11 cellular contexts compared by ENCODE assay signal in the genomic region with DNA sequence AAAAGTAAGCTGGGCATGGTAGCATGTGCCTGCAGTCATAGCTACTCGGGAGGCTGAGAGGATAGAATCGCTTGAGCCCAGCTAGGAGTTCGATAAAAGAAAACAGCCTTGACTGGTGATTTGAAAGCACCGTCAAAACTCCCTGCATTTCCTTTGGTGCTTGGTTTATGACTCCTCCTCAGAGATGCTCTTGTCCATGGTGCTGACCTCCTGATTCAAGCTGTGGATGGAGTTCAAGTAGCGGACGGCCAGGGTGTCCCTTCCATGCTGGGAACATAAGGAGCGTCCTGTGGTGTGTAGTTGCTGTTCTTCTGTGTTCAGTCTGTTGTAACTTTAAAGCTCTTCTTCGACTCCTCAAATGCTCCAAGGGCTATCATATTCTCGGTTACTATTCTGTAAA.
DNase-seq lines count a peak whose midpoint lies in the region; ATAC-seq lines count a peak whose summit lies in the region.
"Had no signal": no experiment of that assay in that cellular context is flagged by ENCODE, and none has a peak within 500 bp of the region (broad histone marks: within the 10 kb centered on the region; RNA-seq: fewer than 3 reads in every experiment).

No MANE protein-coding gene starts in this region.

- DNase-seq in Caki2 (ENCODE audit: low read depth) (peak; percentile 43), HPDE6-E6E7 (ENCODE audit: extremely low spot score) (peak; percentile 0), SW480 (ENCODE audit: low spot score) (peak; percentile 5), iris pigment epithelial cell (ENCODE audit: low read depth) (peak; percentile 23), COLO668 (lab: John Stamatoyannopoulos, UW; ENCODE audit: unreplicated experiment) (no peak)
- DNase-seq: NCI-H1436; small intestine; stimulated activated naive CD4-positive, alpha-beta T cell treated with Interleukin-2 at 50 U/mL for 16 hours had no signal

- in situ Hi-C loops in Caki2 (cut with HindIII; ENCODE audit: low pct_unique_long_range_greater_than_20kb, low sequenced_read_pairs) = no loop called here

- ATAC-seq in esophagus mucosa (no peak), GM19397 (IDR thresholded peaks at IDR 0.05; ENCODE audit: unreplicated experiment) (no peak), GM18858 (IDR thresholded peaks at IDR 0.05; ENCODE audit: unreplicated experiment) (no peak)
